In genomic region chr6:158559895-158560786, GRCh38 we compare ENCODE assay signal across 8 cellular contexts. TPM values are rescaled to one million over a fixed set of nuclear protein-coding genes. Genes with fewer than 3 reads are reported as not detected.
DNase-seq lines count a peak whose midpoint lies in the region; ATAC-seq and TF ChIP-seq lines count a peak whose summit lies in the region.

A gene with protein sequence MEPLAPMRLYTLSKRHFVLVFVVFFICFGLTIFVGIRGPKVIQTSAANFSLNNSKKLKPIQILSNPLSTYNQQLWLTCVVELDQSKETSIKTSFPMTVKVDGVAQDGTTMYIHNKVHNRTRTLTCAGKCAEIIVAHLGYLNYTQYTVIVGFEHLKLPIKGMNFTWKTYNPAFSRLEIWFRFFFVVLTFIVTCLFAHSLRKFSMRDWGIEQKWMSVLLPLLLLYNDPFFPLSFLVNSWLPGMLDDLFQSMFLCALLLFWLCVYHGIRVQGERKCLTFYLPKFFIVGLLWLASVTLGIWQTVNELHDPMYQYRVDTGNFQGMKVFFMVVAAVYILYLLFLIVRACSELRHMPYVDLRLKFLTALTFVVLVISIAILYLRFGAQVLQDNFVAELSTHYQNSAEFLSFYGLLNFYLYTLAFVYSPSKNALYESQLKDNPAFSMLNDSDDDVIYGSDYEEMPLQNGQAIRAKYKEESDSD (plus strand): TSS chr6:158560091. CDS start chr6:158560225, 134 bp downstream.

- peak within 1 kb of the TSS; percentile 93 for H2AFZ ChIP-seq in ACC112 (ENCODE audit: low read length, unreplicated experiment)

- peak; percentile 81 for ATAC-seq in HG03066 (IDR thresholded peaks at IDR 0.05; ENCODE audit: low read depth, unreplicated experiment)

- peak within 1 kb of the TSS; percentile 60 for H3K27ac ChIP-seq in ACC112 (ENCODE audit: low read depth, low read length)

- H3K27me3 ChIP-seq in ACC112 (ENCODE audit: insufficient read depth, low read length) (no peaks in the 10 kb centered on the region), kidney epithelial cell (ENCODE audit: control insufficient read depth, insufficient read depth, low read length) (no peaks in the 10 kb centered on the region)

- peak within 1 kb of the TSS; percentile 96 for H3K4me3 ChIP-seq in ACC112 (ENCODE audit: low read depth, low read length)
- H3K4me3 ChIP-seq in kidney epithelial cell (ENCODE audit: low read depth, low read length), result peak within 1 kb of the TSS; percentile 81

- peak; percentile 89 for TF ChIP-seq POLR2A in GM18526 (IDR thresholded peaks at IDR 0.05; ENCODE audit: extremely low read depth, insufficient read length)

- H3K79me2 ChIP-seq in ACC112 (ENCODE audit: control insufficient read depth, insufficient read depth, low read length, unreplicated experiment), result peaks cover 50% of the 10 kb centered on the region

- no peaks in the 10 kb centered on the region for H3K36me3 ChIP-seq in ACC112 (ENCODE audit: insufficient read depth, low read length)
- H3K36me3 ChIP-seq in kidney epithelial cell (ENCODE audit: control insufficient read depth, insufficient read depth, low read length), result no peaks in the 10 kb centered on the region

- DNase-seq in NCI-H226 (peak; percentile 80), cerebellar cortex (ENCODE audit: low spot score) (peak; percentile 64), kidney epithelial cell (ENCODE audit: low read depth) (no peak)
- DNase-seq in activated CD4-positive, CD25-positive, alpha-beta regulatory T cell treated with anti-CD3 and anti-CD28 coated beads, Interleukin-2, amount 50 U/mL, for 72 hours, result peak; percentile 87
- DNase-seq in stimulated activated CD4-positive, alpha-beta T cell treated with anti-CD3 and anti-CD28 coated beads, Interleukin-15, amount 100 ng/mL, for 48 hours (ENCODE audit: low read depth in 2 of 2), result peak; percentile 59 to 81

- TF ChIP-seq CTCF in kidney epithelial cell (IDR thresholded peaks at IDR 0.05; ENCODE audit: insufficient read depth, low read length, poor library complexity, severe bottlenecking), result no peak

- peaks cover 28% of the 10 kb centered on the region for H3K4me1 ChIP-seq in ACC112 (ENCODE audit: control insufficient read depth, insufficient read depth, low read length, unreplicated experiment)

RNA-seq across cellular contexts. Expression of the gene that starts here (rescaled TPM):
- total RNA-seq in kidney epithelial cell, result 22.1 and 25.0 TPM in 2 replicates
